Comparison of ENCODE assay signal across 16 cellular contexts in genomic region chr13:37313383-37313782, GRCh38.
DNase-seq lines count a peak whose midpoint lies in the region; FAIRE-seq and TF ChIP-seq lines count a peak whose summit lies in the region.
"Had no signal": no experiment of that assay in that cellular context is flagged by ENCODE, and none has a peak within 500 bp of the region (broad histone marks: within the 10 kb centered on the region; RNA-seq: fewer than 3 reads in every experiment).

No MANE protein-coding gene starts in this region.

- no peaks in the 10 kb centered on the region for H4K20me1 ChIP-seq in astrocyte (ENCODE audit: insufficient read depth, low read length)

- DNase-seq in HCEC 1CT = peak; percentile 92
- peak; percentile 96 for DNase-seq in astrocyte (ENCODE audit: low read depth)
- DNase-seq in fibroblast of mammary gland (ENCODE audit: low read depth) = peak; percentile 96
- DNase-seq in stromal cell of bone marrow (ENCODE audit: low read depth) = peak; percentile 95
- DNase-seq in DMS53 (lab: John Stamatoyannopoulos, UW) = no peak
- no peak for DNase-seq in NCI-H1417 treated with DMSO at 0.1 percent for 48 hours (lab: John Stamatoyannopoulos, UW)
- DNase-seq in kidney glomerular epithelial cell (lab: John Stamatoyannopoulos, UW) = no peak
- DNase-seq: activated CD4-positive, alpha-beta T cell treated with anti-CD3 and anti-CD28 coated beads, Interleukin-2, amount 50 U/mL, for 1 hour; activated T-cell treated with anti-CD3 and anti-CD28 coated beads for 4 hours; Karpas-422; left lung; ovary; small intestine; tibial artery had no signal

- no peaks in the 10 kb centered on the region for H3K36me3 ChIP-seq in astrocyte (ENCODE audit: insufficient read depth, low read length)
- H3K36me3 ChIP-seq: left lung, ovary, tibial artery had no signal

- H3K27ac Mint-ChIP-seq in astrocyte (ENCODE audit: unreplicated experiment) = no peak overlapping the region
- H3K27ac Mint-ChIP-seq: activated naive CD4-positive, alpha-beta T cell treated with anti-CD3 and anti-CD28 coated beads, Interleukin-2, amount 50 U/mL, for 72 hours had no signal

- no peaks in the 10 kb centered on the region for H3K79me2 ChIP-seq in astrocyte (ENCODE audit: insufficient read depth, low read length)

- peak overlapping the region; percentile 33 for H3K27ac ChIP-seq in astrocyte (ENCODE audit: low read depth, low read length)
- H3K27ac ChIP-seq: left lung, ovary, tibial artery had no signal

- H3K4me3 ChIP-seq in astrocyte (ENCODE audit: insufficient read depth, low read depth, low read length) (no peak overlapping the region), fibroblast of mammary gland (ENCODE audit: control insufficient read depth, low read depth, low read length) (no peak overlapping the region)
- H3K4me3 ChIP-seq: left lung, ovary, tibial artery had no signal

- no peak overlapping the region for H3K4me3 Mint-ChIP-seq in astrocyte (ENCODE audit: unreplicated experiment)

- H3K9me3 ChIP-seq in astrocyte (ENCODE audit: insufficient read depth, low read depth, low read length) = peaks cover 8% of the 10 kb centered on the region
- H3K9me3 ChIP-seq: ovary, tibial artery had no signal

- no peaks in the 10 kb centered on the region for H3K36me3 Mint-ChIP-seq in astrocyte (ENCODE audit: low read depth, unreplicated experiment)

- H3K27me3 ChIP-seq in astrocyte (ENCODE audit: insufficient read depth, low read length) = no peaks in the 10 kb centered on the region
- H3K27me3 ChIP-seq: left lung, ovary, tibial artery had no signal

- no peak overlapping the region for H2AFZ ChIP-seq in astrocyte (ENCODE audit: low read depth, low read length)

- TF ChIP-seq CTCF in astrocyte (IDR thresholded peaks at IDR 0.05; ENCODE audit: insufficient read depth, low read depth, low read length) (no peak), fibroblast of mammary gland (conservative IDR thresholded peaks at IDR 0.05; ENCODE audit: control insufficient read depth, insufficient read depth, low read depth, low read length) (no peak)

- H3K4me1 ChIP-seq in astrocyte (ENCODE audit: insufficient read depth, low read length) = peaks cover 6% of the 10 kb centered on the region
- H3K4me1 ChIP-seq: left lung had no signal

- no peak overlapping the region for H3K9ac ChIP-seq in astrocyte (ENCODE audit: low read length)

- H3K9me3 Mint-ChIP-seq in astrocyte (ENCODE audit: unreplicated experiment) = no peaks in the 10 kb centered on the region

- no peaks in the 10 kb centered on the region for H3K27me3 Mint-ChIP-seq in astrocyte (ENCODE audit: low read depth, unreplicated experiment)

- H3K4me2 ChIP-seq in astrocyte (ENCODE audit: low read length) = peak overlapping the region; percentile 43

- peak; percentile 76 for FAIRE-seq in astrocyte (lab: Jason Lieb, UNC)
- FAIRE-seq: GM12892, small intestine had no signal

- peaks cover 8% of the 10 kb centered on the region for H3K4me1 Mint-ChIP-seq in astrocyte (ENCODE audit: low read depth, unreplicated experiment)

Comparison
In these comparisons a context has a peak if more than half of its experiments do, and no peak if none do; other contexts are left out.
1. DNase-seq: peak in HCEC 1CT (single experiment), astrocyte (single experiment), fibroblast of mammary gland (single experiment) and stromal cell of bone marrow (single experiment); none in DMS53 (single experiment), NCI-H1417 treated with DMSO at 0.1 percent for 48 hours (single experiment) and kidney glomerular epithelial cell (single experiment).